24 cellular contexts compared by ENCODE assay signal in the genomic region with DNA sequence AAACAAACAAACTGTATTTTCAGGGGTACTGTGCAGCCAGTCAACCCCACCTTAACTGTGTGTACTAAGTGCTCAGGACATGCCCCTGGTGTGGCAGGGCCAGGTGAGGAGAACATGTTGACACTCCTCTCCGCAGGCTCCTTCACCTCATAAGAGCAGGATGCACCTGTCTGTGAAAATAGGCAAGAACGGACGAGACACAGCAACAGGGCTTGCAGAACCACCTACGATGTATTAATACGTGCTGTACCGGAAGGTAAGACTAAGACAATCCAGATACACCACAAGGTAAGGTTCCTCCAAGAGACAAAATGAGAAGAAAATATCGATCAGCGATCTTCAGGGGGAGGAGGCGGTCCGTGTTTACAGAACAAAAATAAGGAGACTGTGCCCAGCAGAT.
A peak's percentile ranks its signal among the peaks of the same experiment; 100 is the strongest.
DNase-seq lines count a peak whose midpoint lies in the region; ATAC-seq, FAIRE-seq and TF ChIP-seq lines count a peak whose summit lies in the region.
"Had no signal": no experiment of that assay in that cellular context is flagged by ENCODE, and none has a peak within 500 bp of the region (broad histone marks: within the 10 kb centered on the region; RNA-seq: fewer than 3 reads in every experiment).

No MANE protein-coding gene starts in this region.

- no peak for ATAC-seq in activated CD8-positive, alpha-beta T cell treated with anti-CD3 and anti-CD28 coated beads for 36 hours
- ATAC-seq: activated CD8-positive, alpha-beta T cell treated with anti-CD3 and anti-CD28 coated beads, Interleukin-2, amount 10 ng/mL, durations not matched to agents 7 days and 5 days; GM12878; heart right ventricle; stimulated activated naive B cell treated with anti-CD40 and anti-IgM and Interleukin-4, amounts not matched to agents 10 μg/mL and 1 μg/mL and 100 μg/mL, for 72 hours had no signal

- H3K4me3 Mint-ChIP-seq in activated CD8-positive, alpha-beta T cell treated with anti-CD3 and anti-CD28 coated beads for 36 hours, result no peak overlapping the region
- H3K4me3 Mint-ChIP-seq: activated CD8-positive, alpha-beta T cell treated with anti-CD3 and anti-CD28 coated beads, Interleukin-2, amount 10 ng/mL, durations not matched to agents 7 days and 5 days; stimulated activated naive B cell treated with anti-CD40 and anti-IgM and Interleukin-4, amounts not matched to agents 10 μg/mL and 1 μg/mL and 100 μg/mL, for 72 hours had no signal

- no peak overlapping the region for H3K27ac Mint-ChIP-seq in activated CD8-positive, alpha-beta T cell treated with anti-CD3 and anti-CD28 coated beads for 36 hours
- H3K27ac Mint-ChIP-seq: activated CD8-positive, alpha-beta T cell treated with anti-CD3 and anti-CD28 coated beads, Interleukin-2, amount 10 ng/mL, durations not matched to agents 7 days and 5 days; progenitor cell of endocrine pancreas; stimulated activated naive B cell treated with anti-CD40 and anti-IgM and Interleukin-4, amounts not matched to agents 10 μg/mL and 1 μg/mL and 100 μg/mL, for 72 hours had no signal

- no peak overlapping the region for H3K4me3 ChIP-seq in lower leg skin (ENCODE audit: low read depth, poor library complexity, severe bottlenecking)
- no peak overlapping the region for H3K4me3 ChIP-seq in BE2C (ENCODE audit: low read depth, low read length)
- H3K4me3 ChIP-seq: GM12878, heart right ventricle, left ventricle myocardium inferior, PC-9 had no signal

- no peak for FAIRE-seq in frontal cortex (lab: Jason Lieb, UNC)
- FAIRE-seq: GM12878 had no signal

- no peaks in the 10 kb centered on the region for H3K4me1 Mint-ChIP-seq in activated CD8-positive, alpha-beta T cell treated with anti-CD3 and anti-CD28 coated beads for 36 hours (ENCODE audit: low read depth)

- no peaks in the 10 kb centered on the region for H3K27me3 ChIP-seq in BE2C
- H3K27me3 ChIP-seq: heart right ventricle had no signal

- peak; percentile 97 for DNase-seq in DMS53 (lab: John Stamatoyannopoulos, UW)
- DNase-seq in NCI-H1417 treated with DMSO at 0.1 percent for 48 hours (lab: John Stamatoyannopoulos, UW), result peak; percentile 34
- peak; percentile 86 for DNase-seq in NCI-H748 (lab: John Stamatoyannopoulos, UW; ENCODE audit: unreplicated experiment)
- peak; percentile 5 to 64 for DNase-seq in lower leg skin (ENCODE audit: low spot score in 2 of 2)
- no peak for DNase-seq in activated CD8-positive, alpha-beta T cell treated with anti-CD3 and anti-CD28 coated beads for 36 hours
- no peak for DNase-seq in T-helper 2 cell
- DNase-seq in frontal cortex (ENCODE audit: low spot score in 2 of 2), result no peak
- DNase-seq in BE2C, result no peak
- DNase-seq: activated CD4-positive, CD25-positive, alpha-beta regulatory T cell treated with anti-CD3 and anti-CD28 coated beads, Interleukin-2, amount 50 U/mL, for 72 hours; activated CD8-positive, alpha-beta T cell treated with anti-CD3 and anti-CD28 coated beads, Interleukin-2, amount 10 ng/mL, durations not matched to agents 7 days and 5 days; activated naive CD4-positive, alpha-beta T cell treated with anti-CD3 and anti-CD28 coated beads, Interleukin-2, amount 50 U/mL, for 16 hours; dermis blood vessel endothelial cell; DND-41; heart right ventricle; KBM-7; left ventricle myocardium inferior; MM.1S; NCI-H69; PC-9; SIG-M5; stimulated activated CD4-positive, alpha-beta T cell treated with anti-CD3 and anti-CD28 coated beads, Interleukin-2, amount 100 ng/mL, for 24 hours; stimulated activated naive B cell treated with anti-CD40 and anti-IgM and Interleukin-4, amounts not matched to agents 10 μg/mL and 1 μg/mL and 100 μg/mL, for 72 hours had no signal

- peaks cover 25% of the 10 kb centered on the region for H3K36me3 ChIP-seq in BE2C

- WGBS in lower leg skin, 2 donors, result 91 to 94% methylated on average over 10 of the region's 10 CpGs

- intact Hi-C loops in lower leg skin (cut with DNase I; ENCODE audit: low total_unique reads), result no loop called here
- intact Hi-C loops in activated CD8-positive, alpha-beta T cell treated with anti-CD3 and anti-CD28 coated beads for 36 hours (cut with micrococcal nuclease), result no loop called here

- CTCF ChIA-PET in activated CD8-positive, alpha-beta T cell treated with anti-CD3 and anti-CD28 coated beads for 36 hours (lab: Charles Lee), result interaction anchor here (1.2 kb wide), 1 partner anchor 11 kb away, joined by 3 read pairs; no protein-coding TSS in a partner anchor

- no peaks in the 10 kb centered on the region for H3K9me3 ChIP-seq in BE2C
- H3K9me3 ChIP-seq: heart right ventricle, left ventricle myocardium inferior had no signal

- TF ChIP-seq CTCF in lower leg skin (IDR thresholded peaks at IDR 0.05) (no peak), BE2C (IDR thresholded peaks at IDR 0.05; ENCODE audit: low read depth, low read length) (no peak)
- TF ChIP-seq CTCF in activated CD8-positive, alpha-beta T cell treated with anti-CD3 and anti-CD28 coated beads for 36 hours (IDR thresholded peaks at IDR 0.05), result no peak

- no peaks in the 10 kb centered on the region for H3K27me3 Mint-ChIP-seq in activated CD8-positive, alpha-beta T cell treated with anti-CD3 and anti-CD28 coated beads for 36 hours
- H3K27me3 Mint-ChIP-seq: progenitor cell of endocrine pancreas; stimulated activated naive B cell treated with anti-CD40 and anti-IgM and Interleukin-4, amounts not matched to agents 10 μg/mL and 1 μg/mL and 100 μg/mL, for 72 hours had no signal

- TF ChIP-seq POLR2A in lower leg skin (IDR thresholded peaks at IDR 0.05), result no peak

- H3K36me3 Mint-ChIP-seq in activated CD8-positive, alpha-beta T cell treated with anti-CD3 and anti-CD28 coated beads for 36 hours (ENCODE audit: low read depth), result peaks cover 10% of the 10 kb centered on the region

- H3K9me3 Mint-ChIP-seq in activated CD8-positive, alpha-beta T cell treated with anti-CD3 and anti-CD28 coated beads for 36 hours, result no peaks in the 10 kb centered on the region
- H3K9me3 Mint-ChIP-seq: stimulated activated naive B cell treated with anti-CD40 and anti-IgM and Interleukin-4, amounts not matched to agents 10 μg/mL and 1 μg/mL and 100 μg/mL, for 72 hours had no signal

- H3K4me1 ChIP-seq in BE2C, result no peaks in the 10 kb centered on the region

- POLR2A ChIA-PET in activated CD8-positive, alpha-beta T cell treated with anti-CD3 and anti-CD28 coated beads for 36 hours (lab: Charles Lee), result interaction anchor here (1.1 kb wide), 1 partner anchor 17 kb away, joined by 3 read pairs; no protein-coding TSS in a partner anchor

Comparison
In these comparisons a context has a peak if more than half of its experiments do, and no peak if none do; other contexts are left out.
1. DNase-seq: peak in DMS53 (single experiment), NCI-H1417 treated with DMSO at 0.1 percent for 48 hours (single experiment), NCI-H748 (single experiment) and lower leg skin (2 of 2); none in activated CD8-positive, alpha-beta T cell treated with anti-CD3 and anti-CD28 coated beads for 36 hours (single experiment), T-helper 2 cell (0 of 5), frontal cortex (0 of 2) and BE2C (single experiment).